In genomic region chr6:35296931-35297330, GRCh38 we compare ENCODE assay signal across 8 cellular contexts. TPM values are rescaled to one million over a fixed set of nuclear protein-coding genes. Genes with fewer than 3 reads are reported as not detected.
DNase-seq lines count a peak whose midpoint lies in the region; ATAC-seq and TF ChIP-seq lines count a peak whose summit lies in the region.
"Had no signal": no experiment of that assay in that cellular context is flagged by ENCODE, and none has a peak within 500 bp of the region (broad histone marks: within the 10 kb centered on the region; RNA-seq: fewer than 3 reads in every experiment).

No MANE protein-coding gene starts in this region.

- H3K9ac ChIP-seq in HCT116 (ENCODE audit: low read length) = peak overlapping the region; percentile 91
- H3K9ac ChIP-seq in mesenchymal stem cell (ENCODE audit: low read length) = no peak overlapping the region

- H3K27me3 ChIP-seq in HCT116 (ENCODE audit: insufficient read depth, low read length) = no peaks in the 10 kb centered on the region
- H3K27me3 ChIP-seq in neutrophil = no peaks in the 10 kb centered on the region
- no peaks in the 10 kb centered on the region for H3K27me3 ChIP-seq in mesenchymal stem cell (ENCODE audit: control insufficient read depth in 1 of 2, insufficient read depth in 1 of 2, low read length in 2 of 2)

- H4K91ac ChIP-seq in mesenchymal stem cell (ENCODE audit: low read length) = no peak overlapping the region

- no peaks in the 10 kb centered on the region for H3K9me2 ChIP-seq in HCT116 (ENCODE audit: insufficient read depth)

- 93% methylated on average over 2 of the region's 2 CpGs for WGBS in mesenchymal stem cell

- no peaks in the 10 kb centered on the region for H4K20me1 ChIP-seq in HCT116 (ENCODE audit: insufficient read depth)

- H3K4me2 ChIP-seq in HCT116 (ENCODE audit: low read length) (peak overlapping the region; percentile 90), mesenchymal stem cell (ENCODE audit: low read length, poor library complexity, severe bottlenecking) (no peak overlapping the region)

- H2AFZ ChIP-seq in HCT116 (ENCODE audit: low read depth, low read length, poor library complexity, severe bottlenecking) = no peak overlapping the region
- no peak overlapping the region for H2AFZ ChIP-seq in mesenchymal stem cell (ENCODE audit: low read depth, low read length)

- H3K9me3 ChIP-seq in HCT116 (ENCODE audit: control insufficient read depth in 1 of 2, insufficient read depth in 1 of 2, low read depth in 1 of 2, low read length in 2 of 2) = no peaks in the 10 kb centered on the region
- no peaks in the 10 kb centered on the region for H3K9me3 ChIP-seq in neutrophil
- no peaks in the 10 kb centered on the region for H3K9me3 ChIP-seq in mesenchymal stem cell (ENCODE audit: control insufficient read depth, low read length)

- RAD21 ChIA-PET in HCT116 (lab: Charles Lee; ENCODE audit: low non-redundant PET in 1 of 2, low total read pairs in 2 of 2, uncharacterized antibody in 2 of 2, unreplicated experiment in 2 of 2) = interaction anchor here (1.0 to 1.4 kb wide), 3 partner anchors 45 to 153 kb away, joined by 4 to 7 read pairs (median 5); partner anchors contain the start of gene PPARD (in 1 of the 2)

- no peak overlapping the region for H3K4ac ChIP-seq in mesenchymal stem cell (ENCODE audit: low read depth in 1 of 2, low read length in 2 of 2)

- H3K23ac ChIP-seq in mesenchymal stem cell (ENCODE audit: low read length in 2 of 2) = no peak overlapping the region

- H3K36me3 Mint-ChIP-seq in CD14-positive monocyte = peaks cover 42 to 63% of the 10 kb centered on the region in 2 donors
- H3K36me3 Mint-ChIP-seq in activated CD8-positive, alpha-beta T cell treated with anti-CD3 and anti-CD28 coated beads for 36 hours (ENCODE audit: low read depth) = peaks cover 36% of the 10 kb centered on the region

- H3K36me3 ChIP-seq in HCT116 (ENCODE audit: control insufficient read depth in 1 of 2, insufficient read depth in 2 of 2, low read length in 2 of 2) = peaks cover 10% of the 10 kb centered on the region in 2 experiments; a peak in 3 of 4 replicates
- H3K36me3 ChIP-seq in neutrophil = peaks cover 19% of the 10 kb centered on the region
- H3K36me3 ChIP-seq in mesenchymal stem cell (ENCODE audit: control insufficient read depth in 1 of 2, insufficient read depth in 2 of 2, low read depth in 1 of 2, low read length in 2 of 2) = peaks cover 38 to 45% of the 10 kb centered on the region in 2 experiments

- TF ChIP-seq RAD21 in HCT116 (IDR thresholded peaks at IDR 0.05; ENCODE audit: low read depth) = no peak

- no peak overlapping the region for H2AK5ac ChIP-seq in mesenchymal stem cell (ENCODE audit: low read length, severe bottlenecking)

- no peaks in the 10 kb centered on the region for H3K9me3 Mint-ChIP-seq in CD14-positive monocyte
- no peaks in the 10 kb centered on the region for H3K9me3 Mint-ChIP-seq in activated CD8-positive, alpha-beta T cell treated with anti-CD3 and anti-CD28 coated beads for 36 hours
- H3K9me3 Mint-ChIP-seq: naive B cell had no signal

- H3K18ac ChIP-seq in mesenchymal stem cell (ENCODE audit: low read depth in 1 of 2, low read length in 2 of 2) = no peak overlapping the region

- intact Hi-C loops in CD14-positive monocyte (cut with micrococcal nuclease) (loop anchor here (1.0 to 10.0 kb wide), 4 partner anchors 150 to 438 kb away; partner anchors contain the start of genes RPL10A (in 2 of the 2) and ARMC12 (in 1 of the 2)), HCT116 (cut with micrococcal nuclease) (loop anchor here (1.0 to 2.0 kb wide), 4 partner anchors 46 to 440 kb away; partner anchors contain the start of genes ARMC12, PPARD and RPL10A)
- intact Hi-C loops in activated CD8-positive, alpha-beta T cell treated with anti-CD3 and anti-CD28 coated beads for 36 hours (cut with micrococcal nuclease) = loop anchor here (1.0 to 5.0 kb wide), 2 partner anchors 30 to 170 kb away; partner anchors contain the start of gene RPL10A

- H3K79me1 ChIP-seq in mesenchymal stem cell (replicated peaks; ENCODE audit: low read length, poor library complexity, severe bottlenecking) = no peaks in the 10 kb centered on the region

- peaks cover 51% of the 10 kb centered on the region for H3K4me1 Mint-ChIP-seq in CD14-positive monocyte
- peaks cover 36% of the 10 kb centered on the region for H3K4me1 Mint-ChIP-seq in activated CD8-positive, alpha-beta T cell treated with anti-CD3 and anti-CD28 coated beads for 36 hours (ENCODE audit: low read depth)

- H3K27me3 Mint-ChIP-seq in CD14-positive monocyte (ENCODE audit: low read depth in 3 of 3) = peaks cover 0 to 4% (median 0%) of the 10 kb centered on the region in 3 donors
- no peaks in the 10 kb centered on the region for H3K27me3 Mint-ChIP-seq in activated CD8-positive, alpha-beta T cell treated with anti-CD3 and anti-CD28 coated beads for 36 hours
- H3K27me3 Mint-ChIP-seq: naive B cell had no signal

- TF ChIP-seq POLR2A in HCT116 (IDR thresholded peaks at IDR 0.05; ENCODE audit: borderline replicate concordance, extremely low read depth, insufficient read depth, insufficient read length) = no peak

- no TSS peak for BruUV-seq in HCT116 (replicated peaks; lab: Mats Ljungman, UMichigan)

- H3K27ac Mint-ChIP-seq in CD14-positive monocyte = peak overlapping the region; percentile 83 to 97 (median 92)
- H3K27ac Mint-ChIP-seq in activated CD8-positive, alpha-beta T cell treated with anti-CD3 and anti-CD28 coated beads for 36 hours = peak overlapping the region; percentile 93

- POLR2A ChIA-PET in HCT116 (lab: Charles Lee) = interaction anchor here (1.2 to 2.0 kb wide), 2 partner anchors 171 to 174 kb away, joined by 3 to 6 read pairs; partner anchors contain the start of gene RPL10A
- POLR2A ChIA-PET in activated CD8-positive, alpha-beta T cell treated with anti-CD3 and anti-CD28 coated beads for 36 hours (lab: Charles Lee) = interaction anchor here (0.8 to 5.9 kb wide), 13 partner anchors 9 to 176 kb away, joined by 3 to 36 read pairs (median 4); partner anchors contain the start of genes FANCE, PPARD and RPL10A

- H2BK12ac ChIP-seq in mesenchymal stem cell (ENCODE audit: low read length in 2 of 2) = no peak overlapping the region

- H3K79me2 ChIP-seq in HCT116 (ENCODE audit: insufficient read depth, low read length) = peaks cover 17% of the 10 kb centered on the region; the same call in 1 of the 2 replicates

- H2BK5ac ChIP-seq in mesenchymal stem cell (ENCODE audit: low read depth, low read length, poor library complexity, severe bottlenecking) = no peak overlapping the region

- H3K4me3 ChIP-seq in HCT116 (replicated peaks in 1 of 2; ENCODE audit: low read depth in 1 of 2, low read length in 2 of 2) (no peak overlapping the region), neutrophil (ENCODE audit: low read depth in 1 of 2, low read length in 1 of 2) (peak overlapping the region; percentile 83 to 92), mesenchymal stem cell (ENCODE audit: insufficient read depth in 1 of 2, low read depth in 1 of 2, low read length in 2 of 2) (no peak overlapping the region)

- no peak overlapping the region for H2BK120ac ChIP-seq in mesenchymal stem cell (ENCODE audit: low read depth, low read length)

- no peak for TF ChIP-seq CTCF in CD14-positive monocyte (IDR thresholded peaks at IDR 0.05)
- TF ChIP-seq CTCF in HCT116 (IDR thresholded peaks at IDR 0.05 in 2 of 3, conservative IDR thresholded peaks at IDR 0.05 in 1 of 3; ENCODE audit: borderline replicate concordance in 1 of 3, insufficient read depth in 1 of 3, low read depth in 2 of 3, low read length in 2 of 3) = no peak
- no peak for TF ChIP-seq CTCF in activated CD8-positive, alpha-beta T cell treated with anti-CD3 and anti-CD28 coated beads for 36 hours (IDR thresholded peaks at IDR 0.05)
- TF ChIP-seq CTCF in neutrophil (IDR thresholded peaks at IDR 0.05) = no peak

- DNase-seq in CD14-positive monocyte (ENCODE audit: low spot score) (no peak), HCT116 (ENCODE audit: low read depth, low spot score) (no peak), AG08395 (ENCODE audit: low spot score) (no peak), cortex of kidney (lab: John Stamatoyannopoulos, UW) (no peak), mesenchymal stem cell (no peak)
- no peak for DNase-seq in activated CD8-positive, alpha-beta T cell treated with anti-CD3 and anti-CD28 coated beads for 36 hours

- CTCF ChIA-PET in HCT116 (lab: Charles Lee) = interaction anchor here (1.0 to 3.8 kb wide), 6 partner anchors 31 to 441 kb away, joined by 3 to 46 read pairs (median 4); partner anchors contain the start of genes FANCE and PPARD
- CTCF ChIA-PET in activated CD8-positive, alpha-beta T cell treated with anti-CD3 and anti-CD28 coated beads for 36 hours (lab: Charles Lee) = interaction anchor here (0.6 to 7.5 kb wide), 23 partner anchors 8 to 439 kb away, joined by 3 to 241 read pairs (median 5); partner anchors contain the start of genes FANCE, PPARD and ZNF76

- ATAC-seq in HCT116 = no peak
- no peak for ATAC-seq in activated CD8-positive, alpha-beta T cell treated with anti-CD3 and anti-CD28 coated beads for 36 hours

- H3K14ac ChIP-seq in mesenchymal stem cell (ENCODE audit: low read length in 2 of 2) = no peak overlapping the region

- H2BK15ac ChIP-seq in mesenchymal stem cell (ENCODE audit: low read depth, poor library complexity, severe bottlenecking) = no peak overlapping the region

- peaks cover 7 to 30% of the 10 kb centered on the region in 2 experiments; a peak in 3 of 4 replicates for H3K4me1 ChIP-seq in HCT116 (ENCODE audit: control insufficient read depth in 1 of 2, insufficient read depth in 2 of 2, low read length in 2 of 2)
- peaks cover 51 to 57% of the 10 kb centered on the region in 2 experiments for H3K4me1 ChIP-seq in neutrophil (ENCODE audit: control insufficient read depth in 1 of 2, insufficient read depth in 1 of 2, low read depth in 1 of 2, low read length in 1 of 2)
- peaks cover 9% of the 10 kb centered on the region for H3K4me1 ChIP-seq in mesenchymal stem cell (ENCODE audit: control insufficient read depth, insufficient read depth, low read depth, low read length)

- H3K4me3 Mint-ChIP-seq in CD14-positive monocyte = no peak overlapping the region
- no peak overlapping the region for H3K4me3 Mint-ChIP-seq in activated CD8-positive, alpha-beta T cell treated with anti-CD3 and anti-CD28 coated beads for 36 hours

- H4K8ac ChIP-seq in mesenchymal stem cell (ENCODE audit: low read length) = no peak overlapping the region

- H3K27ac ChIP-seq in HCT116 (ENCODE audit: low read depth, low read length) = peak overlapping the region; percentile 70; the same call in 1 of the 2 replicates
- peak overlapping the region; percentile 98 for H3K27ac ChIP-seq in neutrophil
- H3K27ac ChIP-seq in mesenchymal stem cell (ENCODE audit: low read length, poor library complexity, severe bottlenecking) = no peak overlapping the region

RNA-seq across cellular contexts. Expression of gene DEF6, which starts 0.7 kb away (rescaled TPM):
- 10 to 100 TPM; 41.2 to 59.3 TPM for polyA plus RNA-seq in CD14-positive monocyte
- total RNA-seq in HCT116 (2021; ENCODE audit: unreplicated experiment) = 40.4 TPM
- 43.4 and 50.8 TPM in 2 replicates for polyA plus RNA-seq in HCT116 (2012)
- total RNA-seq in activated CD8-positive, alpha-beta T cell treated with anti-CD3 and anti-CD28 coated beads for 36 hours = 10 to 100 TPM; 97.1 to 99.1 TPM
- polyA plus RNA-seq in mesenchymal stem cell (2013, experiment 1 of 2) = 1.8 TPM
- 1.2 TPM for polyA plus RNA-seq in mesenchymal stem cell (2013, experiment 2 of 2)

RNA-seq across cellular contexts. Expression of gene ZNF76, which starts 37.4 kb away (rescaled TPM):
- polyA plus RNA-seq in CD14-positive monocyte = 1 to 10 TPM; 6.8 to 9.6 TPM
- total RNA-seq in HCT116 (2021; ENCODE audit: unreplicated experiment) = 47.5 TPM
- polyA plus RNA-seq in HCT116 (2012) = 40.7 and 42.9 TPM in 2 replicates
- total RNA-seq in activated CD8-positive, alpha-beta T cell treated with anti-CD3 and anti-CD28 coated beads for 36 hours = 10 to 100 TPM; 34.4 to 35.2 TPM
- polyA plus RNA-seq in mesenchymal stem cell (2013, experiment 1 of 2) = 12.0 TPM
- polyA plus RNA-seq in mesenchymal stem cell (2013, experiment 2 of 2) = 10.9 TPM

RNA-seq across cellular contexts. Expression of gene PPARD, which starts 45.4 kb away (rescaled TPM):
- polyA plus RNA-seq in CD14-positive monocyte = 1 to 10 TPM; 1.2 to 2.4 TPM
- 38.4 TPM for total RNA-seq in HCT116 (2021; ENCODE audit: unreplicated experiment)
- 49.8 and 55.1 TPM in 2 replicates for polyA plus RNA-seq in HCT116 (2012)
- 10 to 100 TPM; 26.6 to 26.7 TPM for total RNA-seq in activated CD8-positive, alpha-beta T cell treated with anti-CD3 and anti-CD28 coated beads for 36 hours
- 25.3 TPM for polyA plus RNA-seq in mesenchymal stem cell (2013, experiment 1 of 2)
- 24.6 TPM for polyA plus RNA-seq in mesenchymal stem cell (2013, experiment 2 of 2)

Comparison
In these comparisons a context has a peak if more than half of its experiments do, and no peak if none do; other contexts are left out.
1. H3K4me3 ChIP-seq: peak in neutrophil (2 of 2); none in HCT116 (0 of 2) and mesenchymal stem cell (0 of 2).